ENCODE assay signal across 23 cellular contexts in genomic region chr3:47976135-47976758, GRCh38. TPM values are rescaled to one million over a fixed set of nuclear protein-coding genes. Genes with fewer than 3 reads are reported as not detected.
A peak's percentile ranks its signal among the peaks of the same experiment; 100 is the strongest.
DNase-seq lines count a peak whose midpoint lies in the region; ATAC-seq, FAIRE-seq and TF ChIP-seq lines count a peak whose summit lies in the region.
"Had no signal": no experiment of that assay in that cellular context is flagged by ENCODE, and none has a peak within 500 bp of the region (broad histone marks: within the 10 kb centered on the region; RNA-seq: fewer than 3 reads in every experiment).

No MANE protein-coding gene starts in this region.

- H3K4me1 Mint-ChIP-seq in nephron progenitor cell = no peaks in the 10 kb centered on the region

- DNase-seq in GM12892 (ENCODE audit: insufficient read length) (no peak), HCT116 (ENCODE audit: low read depth, low spot score) (no peak), nephron progenitor cell (no peak), substantia nigra (lab: John Stamatoyannopoulos, UW) (no peak), psoas muscle (no peak), ascending aorta (ENCODE audit: low spot score in 2 of 2) (no peak)
- DNase-seq in activated effector memory CD4-positive, alpha-beta T cell treated with Interleukin-2 at 50 U/mL for 16 hours = no peak
- DNase-seq: activated CD4-positive, alpha-beta T cell treated with anti-CD3 and anti-CD28 coated beads, Interleukin-2, amount 50 U/mL, for 48 hours; activated CD8-positive, alpha-beta memory T cell treated with anti-CD3 and anti-CD28 coated beads, Interleukin-2, amount 50 U/mL, for 48 hours; activated naive CD8-positive, alpha-beta T cell treated with anti-CD3 and anti-CD28 coated beads, Interleukin-2, amount 10 ng/mL, durations not matched to agents 7 days and 5 days; CD4-positive, alpha-beta memory T cell; DMS153; NCI-H146; NCI-H2171; NCI-H526 treated with DMSO at 0.1 percent for 48 hours; SK-N-SH; stimulated activated CD4-positive, alpha-beta T cell treated with anti-CD3 and anti-CD28 coated beads, Interleukin-15, amount 100 ng/mL, for 24 hours had no signal

- no peaks in the 10 kb centered on the region for H3K27me3 Mint-ChIP-seq in nephron progenitor cell (ENCODE audit: low read depth, poor library complexity)
- H3K27me3 Mint-ChIP-seq: activated naive CD8-positive, alpha-beta T cell treated with anti-CD3 and anti-CD28 coated beads, Interleukin-2, amount 10 ng/mL, durations not matched to agents 7 days and 5 days; CD4-positive, alpha-beta memory T cell had no signal

- ATAC-seq in HCT116 = no peak
- no peak for ATAC-seq in psoas muscle

- no peaks in the 10 kb centered on the region for H3K9me3 Mint-ChIP-seq in nephron progenitor cell
- H3K9me3 Mint-ChIP-seq: activated naive CD8-positive, alpha-beta T cell treated with anti-CD3 and anti-CD28 coated beads, Interleukin-2, amount 10 ng/mL, durations not matched to agents 7 days and 5 days; activated T-helper 2 cell treated with anti-CD3 and anti-CD28 coated beads, Interferon-gamma antibody, Interleukin-2, Interleukin-4, amounts not matched to agents 10 μg/mL and 5 μg/mL and 100 μg/mL, durations not matched to agents 14 hours and 24 hours and 36 hours; CD4-positive, alpha-beta memory T cell had no signal

- POLR2A ChIA-PET in HCT116 (lab: Charles Lee) = no interaction called here

- CTCF ChIA-PET in HCT116 (lab: Charles Lee) = no interaction called here

- peaks cover 24% of the 10 kb centered on the region; the same call in 1 of the 2 replicates for H3F3A ChIP-seq in SU-DHL-6 (ENCODE audit: insufficient read depth)

- H3K36me3 Mint-ChIP-seq in nephron progenitor cell (ENCODE audit: low read depth) = peaks cover 24% of the 10 kb centered on the region

- peak overlapping the region; percentile 40 for H3K27ac Mint-ChIP-seq in nephron progenitor cell
- H3K27ac Mint-ChIP-seq: activated naive CD8-positive, alpha-beta T cell treated with anti-CD3 and anti-CD28 coated beads, Interleukin-2, amount 10 ng/mL, durations not matched to agents 7 days and 5 days; activated T-helper 2 cell treated with anti-CD3 and anti-CD28 coated beads, Interferon-gamma antibody, Interleukin-2, Interleukin-4, amounts not matched to agents 10 μg/mL and 5 μg/mL and 100 μg/mL, durations not matched to agents 14 hours and 24 hours and 36 hours had no signal

- H3K9me2 ChIP-seq in HCT116 (ENCODE audit: insufficient read depth) = no peaks in the 10 kb centered on the region
- no peaks in the 10 kb centered on the region for H3K9me2 ChIP-seq in SU-DHL-6 (replicated peaks; ENCODE audit: insufficient read depth, low read length)
- H3K9me2 ChIP-seq: SK-N-SH had no signal

- TF ChIP-seq CTCF in HCT116 (IDR thresholded peaks at IDR 0.05 in 2 of 3, conservative IDR thresholded peaks at IDR 0.05 in 1 of 3; ENCODE audit: borderline replicate concordance in 1 of 3, insufficient read depth in 1 of 3, low read depth in 2 of 3, low read length in 2 of 3) (no peak), SU-DHL-6 (IDR thresholded peaks at IDR 0.05; ENCODE audit: insufficient read depth, low read length, poor library complexity, severe bottlenecking) (no peak), nephron progenitor cell (IDR thresholded peaks at IDR 0.05) (no peak), psoas muscle (IDR thresholded peaks at IDR 0.05) (no peak), ascending aorta (IDR thresholded peaks at IDR 0.05) (no peak)

- BruUV-seq in HCT116 (replicated peaks; lab: Mats Ljungman, UMichigan) = TSS peak; percentile 25

- no peak overlapping the region for H3K9ac ChIP-seq in HCT116 (ENCODE audit: low read length)
- peak overlapping the region; percentile 15; the same call in 1 of the 2 replicates for H3K9ac ChIP-seq in SU-DHL-6 (ENCODE audit: low read length)
- H3K9ac ChIP-seq: SK-N-SH had no signal

- H3K9me3 ChIP-seq in HCT116 (ENCODE audit: control insufficient read depth in 1 of 2, insufficient read depth in 1 of 2, low read depth in 1 of 2, low read length in 2 of 2) (no peaks in the 10 kb centered on the region), SU-DHL-6 (ENCODE audit: insufficient read depth, low read length) (no peaks in the 10 kb centered on the region), psoas muscle (no peaks in the 10 kb centered on the region), ascending aorta (no peaks in the 10 kb centered on the region)
- H3K9me3 ChIP-seq: SK-N-SH, upper lobe of left lung had no signal

- H3K4me3 ChIP-seq in HCT116 (replicated peaks in 1 of 2; ENCODE audit: low read depth in 1 of 2, low read length in 2 of 2) = no peak overlapping the region
- no peak overlapping the region for H3K4me3 ChIP-seq in SU-DHL-6 (ENCODE audit: insufficient read depth, low read length, poor library complexity, severe bottlenecking)
- H3K4me3 ChIP-seq in psoas muscle = no peak overlapping the region
- no peak overlapping the region for H3K4me3 ChIP-seq in ascending aorta
- H3K4me3 ChIP-seq: upper lobe of left lung had no signal

- H3K4me3 Mint-ChIP-seq in nephron progenitor cell = no peak overlapping the region
- H3K4me3 Mint-ChIP-seq: activated naive CD8-positive, alpha-beta T cell treated with anti-CD3 and anti-CD28 coated beads, Interleukin-2, amount 10 ng/mL, durations not matched to agents 7 days and 5 days; CD4-positive, alpha-beta memory T cell had no signal

- peaks cover 38% of the 10 kb centered on the region for H3K79me2 ChIP-seq in HCT116 (ENCODE audit: insufficient read depth, low read length)
- H3K79me2 ChIP-seq in SU-DHL-6 (ENCODE audit: insufficient read depth, low read length) = peaks cover 12% of the 10 kb centered on the region; the same call in 1 of the 2 replicates

- TF ChIP-seq RAD21 in HCT116 (IDR thresholded peaks at IDR 0.05; ENCODE audit: low read depth) = no peak

- 72 to 80% (median 78%) methylated on average over 3 of the region's 3 CpGs for WGBS in psoas muscle, 3 donors

- H3K27ac ChIP-seq in HCT116 (ENCODE audit: low read depth, low read length) (no peak overlapping the region), SU-DHL-6 (ENCODE audit: low read depth, low read length) (peak overlapping the region; percentile 65), substantia nigra (ENCODE audit: low read depth, low read length, poor library complexity, severe bottlenecking) (no peak overlapping the region), psoas muscle (no peak overlapping the region), ascending aorta (no peak overlapping the region)
- H3K27ac ChIP-seq: epithelial cell of prostate, upper lobe of left lung had no signal

- H4K20me1 ChIP-seq in HCT116 (ENCODE audit: insufficient read depth) = no peaks in the 10 kb centered on the region
- 0 out of 2 replicates have a peak, but pooled peaks cover 5% of the 10 kb centered on the region for H4K20me1 ChIP-seq in SU-DHL-6 (ENCODE audit: low read depth, low read length)

- RAD21 ChIA-PET in HCT116 (lab: Charles Lee; ENCODE audit: low non-redundant PET in 1 of 2, low total read pairs in 2 of 2, uncharacterized antibody in 2 of 2, unreplicated experiment in 2 of 2) = no interaction called here

- intact Hi-C loops in HCT116 (cut with micrococcal nuclease) (no loop called here), psoas muscle (cut with DNase I) (no loop called here), ascending aorta (cut with DNase I) (no loop called here)

- no peaks in the 10 kb centered on the region for H3K36me3 ChIP-seq in HCT116 (ENCODE audit: control insufficient read depth in 1 of 2, insufficient read depth in 2 of 2, low read length in 2 of 2)
- H3K36me3 ChIP-seq in SU-DHL-6 (ENCODE audit: low read length) = no peaks in the 10 kb centered on the region
- peaks cover 0 to 50% of the 10 kb centered on the region in 2 donors for H3K36me3 ChIP-seq in psoas muscle (ENCODE audit: insufficient read depth in 1 of 2, low read depth in 1 of 2)
- peaks cover 0 to 5% of the 10 kb centered on the region in 2 donors for H3K36me3 ChIP-seq in ascending aorta

- H3K4me2 ChIP-seq in HCT116 (ENCODE audit: low read length) (no peak overlapping the region), SU-DHL-6 (ENCODE audit: low read depth, low read length, poor library complexity, severe bottlenecking) (peak overlapping the region; percentile 55)
- H3K4me2 ChIP-seq: SK-N-SH had no signal

- peak; percentile 69 for FAIRE-seq in GM12892 (lab: Jason Lieb, UNC)
- FAIRE-seq: G401.6, H1 had no signal

- no peaks in the 10 kb centered on the region for H3K27me3 ChIP-seq in HCT116 (ENCODE audit: insufficient read depth, low read length)
- no peaks in the 10 kb centered on the region for H3K27me3 ChIP-seq in SU-DHL-6 (ENCODE audit: low read length)
- H3K27me3 ChIP-seq in psoas muscle (ENCODE audit: insufficient read depth in 3 of 3, low read length in 2 of 3) = no peaks in the 10 kb centered on the region
- H3K27me3 ChIP-seq in ascending aorta = no peaks in the 10 kb centered on the region
- H3K27me3 ChIP-seq: upper lobe of left lung had no signal

- TF ChIP-seq POLR2A in GM12892 (IDR thresholded peaks at IDR 0.05; ENCODE audit: low read depth, low read length) = no peak
- no peak for TF ChIP-seq POLR2A in HCT116 (IDR thresholded peaks at IDR 0.05; ENCODE audit: borderline replicate concordance, extremely low read depth, insufficient read depth, insufficient read length)

- H2AFZ ChIP-seq in HCT116 (ENCODE audit: low read depth, low read length, poor library complexity, severe bottlenecking) (no peak overlapping the region), SU-DHL-6 (ENCODE audit: low read depth, low read length, severe bottlenecking) (no peak overlapping the region)

- H3K4me1 ChIP-seq in HCT116 (ENCODE audit: control insufficient read depth in 1 of 2, insufficient read depth in 2 of 2, low read length in 2 of 2) (no peaks in the 10 kb centered on the region), psoas muscle (peaks cover 2% of the 10 kb centered on the region), ascending aorta (peaks cover 3 to 12% of the 10 kb centered on the region in 2 donors)
- H3K4me1 ChIP-seq: upper lobe of left lung had no signal

TF ChIP-seq in HCT116, 20 proteins besides CTCF, POLR2A, EP300 and RAD21 (continues in another document):
- TF ChIP-seq JUND (IDR thresholded peaks at IDR 0.05) (no peak), CEBPB (IDR thresholded peaks at IDR 0.05; ENCODE audit: low read depth) (no peak), SP1 (IDR thresholded peaks at IDR 0.05; ENCODE audit: low read depth) (no peak)

RNA-seq across cellular contexts. Expression of gene MAP4, which starts 40.0 kb away (rescaled TPM):
- polyA plus RNA-seq in GM12892 (2012; ENCODE audit: missing spikeins) = 71.4 TPM
- 200 TPM for total RNA-seq in HCT116 (2021; ENCODE audit: unreplicated experiment)
- 120 and 128 TPM in 2 replicates for polyA plus RNA-seq in HCT116 (2012)
- total RNA-seq in psoas muscle = 1,000 to 10,000 TPM in 2 of 4 donors, 100 to 1,000 TPM in 2; 819 to 1,424 (median 998) TPM
- 100 to 1,000 TPM in 2 of 3 donors, 10 to 100 TPM in 1; 85.5 to 318 (median 195) TPM for polyA plus RNA-seq in psoas muscle
- total RNA-seq in ascending aorta = 140 TPM
